In genomic region chr13:99969934-99970760, GRCh38 we compare ENCODE assay signal across 8 cellular contexts. TPM values are rescaled to one million over a fixed set of nuclear protein-coding genes. Genes with fewer than 3 reads are reported as not detected.
DNase-seq lines count a peak whose midpoint lies in the region; ATAC-seq and TF ChIP-seq lines count a peak whose summit lies in the region.

No MANE protein-coding gene starts in this region.

- peak overlapping the region; percentile 28 to 51 (median 36) for H3K4me3 ChIP-seq in stomach

- peaks cover 4% of the 10 kb centered on the region for H3K9me3 Mint-ChIP-seq in activated T-helper 2 cell treated with anti-CD3 and anti-CD28 coated beads, Interferon-gamma antibody, Interleukin-2, Interleukin-4, amounts not matched to agents 10 μg/mL and 5 μg/mL and 100 μg/mL, durations not matched to agents 14 hours and 24 hours and 36 hours

- peak overlapping the region; percentile 65 for H3K27ac Mint-ChIP-seq in activated T-helper 2 cell treated with anti-CD3 and anti-CD28 coated beads, Interferon-gamma antibody, Interleukin-2, Interleukin-4, amounts not matched to agents 10 μg/mL and 5 μg/mL and 100 μg/mL, durations not matched to agents 14 hours and 24 hours and 36 hours

- peak; percentile 83 for DNase-seq in NCI-H82 (lab: John Stamatoyannopoulos, UW)
- no peak for DNase-seq in NCI-H82 treated with DMSO at 0.1 percent for 48 hours (lab: John Stamatoyannopoulos, UW; ENCODE audit: unreplicated experiment)
- peak; percentile 31 for DNase-seq in NCI-H1694 (lab: John Stamatoyannopoulos, UW)
- no peak for DNase-seq in activated T-helper 2 cell treated with anti-CD3 and anti-CD28 coated beads, Interferon-gamma antibody, Interleukin-2, Interleukin-4, amounts not matched to agents 10 μg/mL and 5 μg/mL and 100 μg/mL, durations not matched to agents 14 hours and 24 hours and 36 hours (ENCODE audit: low spot score)
- peak; percentile 83 for DNase-seq in iPS-NIHi11 (ENCODE audit: low spot score)
- DNase-seq in stomach: no peak
- DNase-seq in superior temporal gyrus (ENCODE audit: extremely low spot score): no peak

- peaks cover 64 to 100% (median 98%) of the 10 kb centered on the region in 3 donors for H3K27me3 ChIP-seq in stomach

- no peak for ATAC-seq in GM18498 (IDR thresholded peaks at IDR 0.05; ENCODE audit: unreplicated experiment)

- H3K27me3 Mint-ChIP-seq in activated T-helper 2 cell treated with anti-CD3 and anti-CD28 coated beads, Interferon-gamma antibody, Interleukin-2, Interleukin-4, amounts not matched to agents 10 μg/mL and 5 μg/mL and 100 μg/mL, durations not matched to agents 14 hours and 24 hours and 36 hours (ENCODE audit: low read depth): peaks cover 73% of the 10 kb centered on the region

- H3K4me1 ChIP-seq in stomach: peaks cover 37 to 44% (median 38%) of the 10 kb centered on the region in 4 donors

- H3K27ac ChIP-seq in stomach: no peak overlapping the region

- H3K9me3 ChIP-seq in stomach: peaks cover 0 to 43% (median 6%) of the 10 kb centered on the region in 4 donors

- H3K36me3 Mint-ChIP-seq in activated T-helper 2 cell treated with anti-CD3 and anti-CD28 coated beads, Interferon-gamma antibody, Interleukin-2, Interleukin-4, amounts not matched to agents 10 μg/mL and 5 μg/mL and 100 μg/mL, durations not matched to agents 14 hours and 24 hours and 36 hours (ENCODE audit: low read depth): peaks cover 3% of the 10 kb centered on the region

- no peaks in the 10 kb centered on the region for H3K36me3 ChIP-seq in stomach

- TF ChIP-seq POLR2A in stomach (IDR thresholded peaks at IDR 0.05): no peak

- TF ChIP-seq CTCF in stomach (IDR thresholded peaks at IDR 0.05): no peak

- intact Hi-C loops in activated T-helper 2 cell treated with anti-CD3 and anti-CD28 coated beads, Interferon-gamma antibody, Interleukin-2, Interleukin-4, amounts not matched to agents 10 μg/mL and 5 μg/mL and 100 μg/mL, durations not matched to agents 14 hours and 24 hours and 36 hours (cut with micrococcal nuclease): loop anchor here (5.0 kb wide), 2 partner anchors 73 to 1947 kb away; no protein-coding TSS in a partner anchor
- intact Hi-C loops in stomach (cut with DNase I; ENCODE audit: low total_unique reads): no loop called here

- no peak for TF ChIP-seq EP300 in stomach (IDR thresholded peaks at IDR 0.05)

- H3K4me3 Mint-ChIP-seq in activated T-helper 2 cell treated with anti-CD3 and anti-CD28 coated beads, Interferon-gamma antibody, Interleukin-2, Interleukin-4, amounts not matched to agents 10 μg/mL and 5 μg/mL and 100 μg/mL, durations not matched to agents 14 hours and 24 hours and 36 hours (ENCODE audit: low read depth): no peak overlapping the region

- peaks cover 8% of the 10 kb centered on the region for H3K4me1 Mint-ChIP-seq in activated T-helper 2 cell treated with anti-CD3 and anti-CD28 coated beads, Interferon-gamma antibody, Interleukin-2, Interleukin-4, amounts not matched to agents 10 μg/mL and 5 μg/mL and 100 μg/mL, durations not matched to agents 14 hours and 24 hours and 36 hours (ENCODE audit: low read depth)

- 1 to 4% (median 2%) methylated on average over 41 to 95 of the region's 96 CpGs for WGBS in stomach, 5 donors

RNA-seq across cellular contexts. Expression of gene ZIC5, which starts 1.4 kb away (rescaled TPM):
- total RNA-seq in activated T-helper 2 cell treated with anti-CD3 and anti-CD28 coated beads, Interferon-gamma antibody, Interleukin-2, Interleukin-4, amounts not matched to agents 10 μg/mL and 5 μg/mL and 100 μg/mL, durations not matched to agents 14 hours and 24 hours and 36 hours: not detected in 2 replicates
- not detected for total RNA-seq in stomach
- not detected for polyA plus RNA-seq in stomach

RNA-seq across cellular contexts. Expression of gene ZIC2, which starts 11.4 kb away (rescaled TPM):
- total RNA-seq in activated T-helper 2 cell treated with anti-CD3 and anti-CD28 coated beads, Interferon-gamma antibody, Interleukin-2, Interleukin-4, amounts not matched to agents 10 μg/mL and 5 μg/mL and 100 μg/mL, durations not matched to agents 14 hours and 24 hours and 36 hours: not detected in 2 replicates
- total RNA-seq in stomach: not detected
- not detected for polyA plus RNA-seq in stomach

Comparison
In these comparisons a context has a peak if more than half of its experiments do, and no peak if none do; other contexts are left out.
1. DNase-seq: peak in NCI-H82 (single experiment), NCI-H1694 (single experiment) and iPS-NIHi11 (single experiment); none in NCI-H82 treated with DMSO at 0.1 percent for 48 hours (single experiment), activated T-helper 2 cell treated with anti-CD3 and anti-CD28 coated beads, Interferon-gamma antibody, Interleukin-2, Interleukin-4, amounts not matched to agents 10 μg/mL and 5 μg/mL and 100 μg/mL, durations not matched to agents 14 hours and 24 hours and 36 hours (single experiment), stomach (single experiment) and superior temporal gyrus (single experiment).